Comparison of ENCODE assay signal across 10 cellular contexts in the genomic region with DNA sequence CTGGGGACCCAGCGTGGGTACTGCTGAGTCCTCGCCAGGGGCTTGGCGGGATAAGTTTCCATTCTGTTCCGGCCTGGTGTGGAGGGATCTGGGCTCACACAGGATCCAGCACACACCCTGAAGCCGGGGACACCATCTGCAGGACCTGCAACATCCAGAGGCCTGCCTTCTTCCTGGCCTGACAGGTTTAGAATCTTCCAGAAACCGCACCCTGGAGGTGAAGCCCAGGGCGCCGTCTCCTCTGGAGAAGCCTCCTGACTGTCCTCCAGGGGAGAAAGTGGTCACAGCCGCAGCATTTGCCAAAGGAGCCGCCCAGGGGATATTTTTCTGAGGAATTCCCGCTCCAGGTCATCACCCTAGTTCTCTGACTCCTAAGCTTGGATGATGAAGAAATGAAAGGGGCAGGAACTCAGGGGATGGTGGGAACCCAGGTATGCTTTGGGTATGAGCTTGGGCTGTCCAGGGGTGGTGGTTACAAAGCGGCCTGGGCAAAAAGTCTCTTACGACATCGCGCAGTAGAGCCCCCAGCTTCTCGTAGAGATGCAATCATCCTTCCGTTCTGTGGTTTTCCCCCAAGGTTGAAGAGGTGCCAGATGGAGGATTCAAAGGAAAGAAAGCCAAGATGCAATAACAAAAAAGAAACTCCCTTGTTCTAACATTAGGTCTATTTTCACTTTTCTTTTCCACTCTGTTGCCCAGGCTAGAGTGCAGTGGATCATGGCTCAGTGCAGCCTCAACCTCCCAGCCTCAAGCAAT. TPM values are rescaled to one million over a fixed set of nuclear protein-coding genes. Genes with fewer than 3 reads are reported as not detected.
DNase-seq lines count a peak whose midpoint lies in the region; ATAC-seq and TF ChIP-seq lines count a peak whose summit lies in the region.
"Had no signal": no experiment of that assay in that cellular context is flagged by ENCODE, and none has a peak within 500 bp of the region (broad histone marks: within the 10 kb centered on the region; RNA-seq: fewer than 3 reads in every experiment).

No MANE protein-coding gene starts in this region.

- no peaks in the 10 kb centered on the region for H3K36me3 Mint-ChIP-seq in activated naive CD4-positive, alpha-beta T cell treated with anti-CD3 and anti-CD28 coated beads, Interleukin-2, amount 10 ng/mL, durations not matched to agents 7 days and 5 days
- H3K36me3 Mint-ChIP-seq in nephron progenitor cell (ENCODE audit: low read depth) = no peaks in the 10 kb centered on the region
- H3K36me3 Mint-ChIP-seq: memory B cell had no signal

- no peak overlapping the region for H3K4me3 Mint-ChIP-seq in activated naive CD4-positive, alpha-beta T cell treated with anti-CD3 and anti-CD28 coated beads, Interleukin-2, amount 10 ng/mL, durations not matched to agents 7 days and 5 days
- H3K4me3 Mint-ChIP-seq in nephron progenitor cell = no peak overlapping the region
- H3K4me3 Mint-ChIP-seq: effector memory CD8-positive, alpha-beta T cell; memory B cell had no signal

- TF ChIP-seq EP300 in esophagus muscularis mucosa (IDR thresholded peaks at IDR 0.05) (no peak), transverse colon (IDR thresholded peaks at IDR 0.05; ENCODE audit: low read depth) (no peak)

- no peaks in the 10 kb centered on the region for H3K9me3 Mint-ChIP-seq in activated naive CD4-positive, alpha-beta T cell treated with anti-CD3 and anti-CD28 coated beads, Interleukin-2, amount 10 ng/mL, durations not matched to agents 7 days and 5 days
- H3K9me3 Mint-ChIP-seq in nephron progenitor cell = no peaks in the 10 kb centered on the region
- H3K9me3 Mint-ChIP-seq: effector memory CD8-positive, alpha-beta T cell; memory B cell had no signal

- H3K4me1 ChIP-seq in esophagus muscularis mucosa (peaks cover 5 to 19% (median 9%) of the 10 kb centered on the region in 4 donors), transverse colon (peaks cover 0 to 3% (median 0%) of the 10 kb centered on the region in 4 donors)

- in situ Hi-C loops in transverse colon (cut with MboI; ENCODE audit: low pct_ligation_motif_present in 1 of 4, low pct_unique_long_range_greater_than_20kb in 1 of 4, low sequenced_read_pairs in 3 of 4) = no loop called here

- H3K27me3 ChIP-seq in esophagus muscularis mucosa (no peaks in the 10 kb centered on the region), transverse colon (no peaks in the 10 kb centered on the region)

- CTCF ChIA-PET in activated naive CD4-positive, alpha-beta T cell treated with anti-CD3 and anti-CD28 coated beads, Interleukin-2, amount 10 ng/mL, durations not matched to agents 7 days and 5 days (lab: Charles Lee) = no interaction called here

- WGBS in esophagus muscularis mucosa = 78% methylated on average over 12 of the region's 17 CpGs
- 47 to 67% methylated on average over 2 to 17 of the region's 17 CpGs for WGBS in transverse colon (ENCODE audit: low coverage in 1 of 2), 2 donors

- no peak overlapping the region for H3K4me3 ChIP-seq in esophagus muscularis mucosa
- H3K4me3 ChIP-seq in transverse colon = no peak overlapping the region

- TF ChIP-seq POLR2A in esophagus muscularis mucosa (IDR thresholded peaks at IDR 0.05; ENCODE audit: low read depth) = no peak
- no peak for TF ChIP-seq POLR2A in transverse colon (IDR thresholded peaks at IDR 0.05)

- peak overlapping the region in 3 of 4 donors; percentile 40 to 60 (median 42) for H3K27ac ChIP-seq in esophagus muscularis mucosa (replicated peaks in 1 of 4)
- peak overlapping the region; percentile 37 to 50 (median 44) for H3K27ac ChIP-seq in transverse colon

- H3K9me3 ChIP-seq in esophagus muscularis mucosa (no peaks in the 10 kb centered on the region), transverse colon (no peaks in the 10 kb centered on the region)

- DNase-seq in activated naive CD4-positive, alpha-beta T cell treated with anti-CD3 and anti-CD28 coated beads, Interleukin-2, amount 10 ng/mL, durations not matched to agents 7 days and 5 days = peak; percentile 50
- no peak for DNase-seq in activated naive CD4-positive, alpha-beta T cell treated with anti-CD3 and anti-CD28 coated beads, Interleukin-2, amount 50 U/mL, for 16 hours
- peak; percentile 91 to 97 for DNase-seq in NOMO-1 (lab: John Stamatoyannopoulos, UW; ENCODE audit: unreplicated experiment in 2 of 2)
- DNase-seq in esophagus muscularis mucosa (ENCODE audit: extremely low spot score) = no peak
- DNase-seq in transverse colon = peak; percentile 25
- DNase-seq in nephron progenitor cell = no peak
- DNase-seq in NCI-H2081 treated with DMSO at 0.1 percent for 48 hours (lab: John Stamatoyannopoulos, UW) = no peak
- DNase-seq: effector memory CD8-positive, alpha-beta T cell had no signal

- H3K4me1 Mint-ChIP-seq in activated naive CD4-positive, alpha-beta T cell treated with anti-CD3 and anti-CD28 coated beads, Interleukin-2, amount 10 ng/mL, durations not matched to agents 7 days and 5 days = peaks cover 38% of the 10 kb centered on the region
- H3K4me1 Mint-ChIP-seq in nephron progenitor cell = no peaks in the 10 kb centered on the region
- H3K4me1 Mint-ChIP-seq: memory B cell had no signal

- H3K36me3 ChIP-seq in esophagus muscularis mucosa (no peaks in the 10 kb centered on the region), transverse colon (no peaks in the 10 kb centered on the region)

- intact Hi-C loops in esophagus muscularis mucosa (cut with DNase I) = no loop called here
- intact Hi-C loops in transverse colon (cut with DNase I; ENCODE audit: low total_unique reads) = no loop called here

- peaks cover 63% of the 10 kb centered on the region for H3K27me3 Mint-ChIP-seq in activated naive CD4-positive, alpha-beta T cell treated with anti-CD3 and anti-CD28 coated beads, Interleukin-2, amount 10 ng/mL, durations not matched to agents 7 days and 5 days
- peaks cover 59% of the 10 kb centered on the region for H3K27me3 Mint-ChIP-seq in nephron progenitor cell (ENCODE audit: low read depth, poor library complexity)

- no peak for TF ChIP-seq CTCF in esophagus muscularis mucosa (IDR thresholded peaks at IDR 0.05)
- no peak for TF ChIP-seq CTCF in transverse colon (IDR thresholded peaks at IDR 0.05)
- no peak for TF ChIP-seq CTCF in nephron progenitor cell (IDR thresholded peaks at IDR 0.05)

- ATAC-seq in HG03095 (IDR thresholded peaks at IDR 0.05; ENCODE audit: unreplicated experiment) = no peak
- ATAC-seq: effector memory CD8-positive, alpha-beta T cell had no signal

- H3K27ac Mint-ChIP-seq in activated naive CD4-positive, alpha-beta T cell treated with anti-CD3 and anti-CD28 coated beads, Interleukin-2, amount 10 ng/mL, durations not matched to agents 7 days and 5 days = peak overlapping the region; percentile 78
- no peak overlapping the region for H3K27ac Mint-ChIP-seq in nephron progenitor cell
- H3K27ac Mint-ChIP-seq: effector memory CD8-positive, alpha-beta T cell; memory B cell had no signal

RNA-seq across cellular contexts. Expression of a gene that starts 9.1 kb away (rescaled TPM):
- 100 to 1,000 TPM; 230 to 568 (median 289) TPM for total RNA-seq in esophagus muscularis mucosa
- total RNA-seq in transverse colon = 100 to 1,000 TPM in 1 of 4 donors, 10 to 100 TPM in 3; 53.4 to 326 (median 71.0) TPM

Comparison
In these comparisons a context has a peak if more than half of its experiments do, and no peak if none do; other contexts are left out.
1. DNase-seq: peak in activated naive CD4-positive, alpha-beta T cell treated with anti-CD3 and anti-CD28 coated beads, Interleukin-2, amount 10 ng/mL, durations not matched to agents 7 days and 5 days (single experiment), NOMO-1 (2 of 2) and transverse colon (single experiment); none in activated naive CD4-positive, alpha-beta T cell treated with anti-CD3 and anti-CD28 coated beads, Interleukin-2, amount 50 U/mL, for 16 hours (single experiment), esophagus muscularis mucosa (single experiment), nephron progenitor cell (single experiment) and NCI-H2081 treated with DMSO at 0.1 percent for 48 hours (single experiment).